Comparison of ENCODE assay signal across 9 cellular contexts in genomic region chr4:125847518-125847917, GRCh38.
"Had no signal": no experiment of that assay in that cellular context is flagged by ENCODE, and none has a peak within 500 bp of the region (broad histone marks: within the 10 kb centered on the region; RNA-seq: fewer than 3 reads in every experiment).

No MANE protein-coding gene starts in this region.

- H2AFZ ChIP-seq: GM23248 had no signal

- DNase-seq: GM23248, GOT3, H7, HFFc6, IMR-90 had no signal

- ATAC-seq: HCT116, K562 had no signal

- H3K9me3 ChIP-seq: HAP-1 had no signal

- H3K36me3 ChIP-seq: HAP-1 had no signal

- H3K4me3 ChIP-seq: GM23248, HAP-1, K562 had no signal

- FAIRE-seq: HTR-8/SVneo, K562 had no signal

- H3K27ac ChIP-seq: GM23248 had no signal
